Comparison of ENCODE assay signal across 1 cellular context in the genomic region with DNA sequence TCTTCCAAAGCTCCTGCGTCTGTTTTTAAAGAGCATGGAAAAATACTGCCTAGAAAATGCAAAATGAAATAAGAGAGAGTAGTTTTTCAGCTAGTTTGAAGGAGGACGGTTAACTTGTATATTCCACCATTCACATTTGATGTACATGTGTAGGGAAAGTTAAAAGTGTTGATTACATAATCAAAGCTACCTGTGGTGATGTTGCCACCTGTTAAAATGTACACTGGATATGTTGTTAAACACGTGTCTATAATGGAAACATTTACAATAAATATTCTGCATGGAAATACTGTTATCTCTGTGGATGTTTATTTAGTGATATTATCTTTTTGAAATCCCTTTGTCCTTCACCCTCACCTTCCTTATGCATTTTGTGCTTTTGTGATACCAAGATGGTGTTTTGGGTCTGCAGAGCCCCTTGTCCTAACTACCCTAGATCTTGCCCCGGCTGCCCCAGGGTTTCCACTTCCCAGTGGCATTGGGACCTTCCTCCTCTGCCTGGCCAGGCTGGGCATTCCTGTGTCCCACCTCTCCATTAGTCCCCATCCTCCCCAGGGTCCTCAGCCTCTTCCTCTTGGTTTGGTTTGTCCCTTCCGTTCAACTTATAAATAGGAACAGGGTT.
TF ChIP-seq lines count a peak whose summit lies in the region.

No MANE protein-coding gene starts in this region.

TF ChIP-seq in liver, 16 proteins besides CTCF, POLR2A, EP300 and RAD21:
- TF ChIP-seq, protein P1, sequence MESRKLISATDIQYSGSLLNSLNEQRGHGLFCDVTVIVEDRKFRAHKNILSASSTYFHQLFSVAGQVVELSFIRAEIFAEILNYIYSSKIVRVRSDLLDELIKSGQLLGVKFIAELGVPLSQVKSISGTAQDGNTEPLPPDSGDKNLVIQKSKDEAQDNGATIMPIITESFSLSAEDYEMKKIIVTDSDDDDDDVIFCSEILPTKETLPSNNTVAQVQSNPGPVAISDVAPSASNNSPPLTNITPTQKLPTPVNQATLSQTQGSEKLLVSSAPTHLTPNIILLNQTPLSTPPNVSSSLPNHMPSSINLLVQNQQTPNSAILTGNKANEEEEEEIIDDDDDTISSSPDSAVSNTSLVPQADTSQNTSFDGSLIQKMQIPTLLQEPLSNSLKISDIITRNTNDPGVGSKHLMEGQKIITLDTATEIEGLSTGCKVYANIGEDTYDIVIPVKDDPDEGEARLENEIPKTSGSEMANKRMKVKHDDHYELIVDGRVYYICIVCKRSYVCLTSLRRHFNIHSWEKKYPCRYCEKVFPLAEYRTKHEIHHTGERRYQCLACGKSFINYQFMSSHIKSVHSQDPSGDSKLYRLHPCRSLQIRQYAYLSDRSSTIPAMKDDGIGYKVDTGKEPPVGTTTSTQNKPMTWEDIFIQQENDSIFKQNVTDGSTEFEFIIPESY (IDR thresholded peaks at IDR 0.05) = no peak
- TF ChIP-seq FOXA2 (IDR thresholded peaks at IDR 0.05) (peak; percentile 71), TAF1 (conservative IDR thresholded peaks at IDR 0.05) (no peak), SP1 (IDR thresholded peaks at IDR 0.05) (peak; percentile 23), RXRA (IDR thresholded peaks at IDR 0.05) (peak in 1 of 2 donors; percentile 37), GABPA (IDR thresholded peaks at IDR 0.05 in 1 of 2, conservative IDR thresholded peaks at IDR 0.05 in 1 of 2) (no peak), EGR1 (IDR thresholded peaks at IDR 0.05; ENCODE audit: low read depth in 2 of 2) (peak in 1 of 2 donors; percentile 57), JUND (IDR thresholded peaks at IDR 0.05) (peak in 1 of 2 donors; percentile 65), YY1 (IDR thresholded peaks at IDR 0.05) (no peak), FOXA1 (IDR thresholded peaks at IDR 0.05) (peak; percentile 51), NR2F2 (IDR thresholded peaks at IDR 0.05) (peak; percentile 37), HNF4A (conservative IDR thresholded peaks at IDR 0.05) (peak; percentile 6 to 46), HNF4G (IDR thresholded peaks at IDR 0.05) (peak; percentile 6)
- TF ChIP-seq, protein P2, sequence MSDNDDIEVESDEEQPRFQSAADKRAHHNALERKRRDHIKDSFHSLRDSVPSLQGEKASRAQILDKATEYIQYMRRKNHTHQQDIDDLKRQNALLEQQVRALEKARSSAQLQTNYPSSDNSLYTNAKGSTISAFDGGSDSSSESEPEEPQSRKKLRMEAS (IDR thresholded peaks at IDR 0.05) = no peak
- TF ChIP-seq, protein P3, sequence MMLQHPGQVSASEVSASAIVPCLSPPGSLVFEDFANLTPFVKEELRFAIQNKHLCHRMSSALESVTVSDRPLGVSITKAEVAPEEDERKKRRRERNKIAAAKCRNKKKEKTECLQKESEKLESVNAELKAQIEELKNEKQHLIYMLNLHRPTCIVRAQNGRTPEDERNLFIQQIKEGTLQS (IDR thresholded peaks at IDR 0.05) = no peak
